1 cellular context compared by ENCODE assay signal in the genomic region with DNA sequence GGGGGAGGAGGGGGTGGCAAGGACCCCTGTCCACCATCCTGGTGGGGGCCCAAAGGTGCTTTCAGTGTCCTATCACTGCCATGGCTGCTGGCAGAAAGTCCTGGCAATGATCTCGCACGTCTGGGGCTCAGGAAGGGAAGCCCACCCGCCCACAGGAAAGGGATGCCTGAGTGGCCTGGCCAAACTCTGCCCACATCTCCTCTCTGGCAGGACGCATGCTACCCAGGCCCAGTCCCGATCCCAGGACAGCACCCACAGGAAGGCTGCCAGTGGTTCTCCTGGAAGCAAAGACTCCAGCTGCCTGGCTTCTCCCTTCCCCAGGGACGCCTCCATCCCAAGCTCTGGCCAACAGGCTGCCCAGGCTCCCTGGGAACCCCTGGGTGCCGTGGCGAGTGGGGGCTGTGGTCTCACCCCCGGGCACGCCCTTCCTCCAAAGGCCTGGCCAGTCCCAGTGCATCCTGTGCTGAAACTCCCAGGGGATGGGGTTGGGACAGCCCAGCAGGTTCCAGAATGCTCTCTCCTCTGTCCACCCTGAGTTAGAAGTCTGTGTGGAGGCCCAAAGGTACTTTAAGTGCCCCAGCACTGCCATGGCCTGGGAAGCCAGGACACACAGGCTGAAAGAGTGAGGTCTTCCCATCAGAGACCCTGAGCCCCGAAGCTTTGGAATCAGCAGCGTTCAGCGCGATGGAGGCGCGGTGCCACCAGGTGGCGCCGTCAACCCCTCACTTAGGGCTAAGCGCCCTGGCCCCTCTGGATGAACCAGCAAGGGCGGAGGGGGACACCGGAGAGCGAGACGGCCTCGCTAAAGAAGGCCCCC.
TF ChIP-seq lines count a peak whose summit lies in the region.

No MANE protein-coding gene starts in this region.

TF ChIP-seq in HepG2, 621 proteins besides CTCF, POLR2A, EP300 and RAD21 (continued from another document and continues in another):
- TF ChIP-seq, protein P1, sequence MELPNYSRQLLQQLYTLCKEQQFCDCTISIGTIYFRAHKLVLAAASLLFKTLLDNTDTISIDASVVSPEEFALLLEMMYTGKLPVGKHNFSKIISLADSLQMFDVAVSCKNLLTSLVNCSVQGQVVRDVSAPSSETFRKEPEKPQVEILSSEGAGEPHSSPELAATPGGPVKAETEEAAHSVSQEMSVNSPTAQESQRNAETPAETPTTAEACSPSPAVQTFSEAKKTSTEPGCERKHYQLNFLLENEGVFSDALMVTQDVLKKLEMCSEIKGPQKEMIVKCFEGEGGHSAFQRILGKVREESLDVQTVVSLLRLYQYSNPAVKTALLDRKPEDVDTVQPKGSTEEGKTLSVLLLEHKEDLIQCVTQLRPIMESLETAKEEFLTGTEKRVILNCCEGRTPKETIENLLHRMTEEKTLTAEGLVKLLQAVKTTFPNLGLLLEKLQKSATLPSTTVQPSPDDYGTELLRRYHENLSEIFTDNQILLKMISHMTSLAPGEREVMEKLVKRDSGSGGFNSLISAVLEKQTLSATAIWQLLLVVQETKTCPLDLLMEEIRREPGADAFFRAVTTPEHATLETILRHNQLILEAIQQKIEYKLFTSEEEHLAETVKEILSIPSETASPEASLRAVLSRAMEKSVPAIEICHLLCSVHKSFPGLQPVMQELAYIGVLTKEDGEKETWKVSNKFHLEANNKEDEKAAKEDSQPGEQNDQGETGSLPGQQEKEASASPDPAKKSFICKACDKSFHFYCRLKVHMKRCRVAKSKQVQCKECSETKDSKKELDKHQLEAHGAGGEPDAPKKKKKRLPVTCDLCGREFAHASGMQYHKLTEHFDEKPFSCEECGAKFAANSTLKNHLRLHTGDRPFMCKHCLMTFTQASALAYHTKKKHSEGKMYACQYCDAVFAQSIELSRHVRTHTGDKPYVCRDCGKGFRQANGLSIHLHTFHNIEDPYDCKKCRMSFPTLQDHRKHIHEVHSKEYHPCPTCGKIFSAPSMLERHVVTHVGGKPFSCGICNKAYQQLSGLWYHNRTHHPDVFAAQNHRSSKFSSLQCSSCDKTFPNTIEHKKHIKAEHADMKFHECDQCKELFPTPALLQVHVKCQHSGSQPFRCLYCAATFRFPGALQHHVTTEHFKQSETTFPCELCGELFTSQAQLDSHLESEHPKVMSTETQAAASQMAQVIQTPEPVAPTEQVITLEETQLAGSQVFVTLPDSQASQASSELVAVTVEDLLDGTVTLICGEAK (IDR thresholded peaks at IDR 0.05), result no peak
- TF ChIP-seq, protein P1 (CRISPR knock-in tag; IDR thresholded peaks at IDR 0.05), result 0 out of 2 replicates have a peak, but pooled peaks have one; percentile 2
- TF ChIP-seq ZNF484 (CRISPR knock-in tag; IDR thresholded peaks at IDR 0.05; ENCODE audit: borderline replicate concordance, low read depth) (no peak), ZMYM3 (CRISPR knock-in tag; IDR thresholded peaks at IDR 0.05) (0 out of 2 replicates have a peak, but pooled peaks have one; percentile 46), LCORL (IDR thresholded peaks at IDR 0.05) (no peak), LCORL (CRISPR knock-in tag; IDR thresholded peaks at IDR 0.05) (peak; percentile 37; the same call in 1 of the 2 replicates), SNRNP70 (IDR thresholded peaks at IDR 0.05; ENCODE audit: low read depth, low read length) (no peak), MED1 (CRISPR knock-in tag; IDR thresholded peaks at IDR 0.05) (0 out of 2 replicates have a peak, but pooled peaks have one; percentile 18), ZNF616 (CRISPR knock-in tag; IDR thresholded peaks at IDR 0.05; ENCODE audit: low read depth) (no peak), ZBTB38 (CRISPR knock-in tag; IDR thresholded peaks at IDR 0.05) (no peak), ZNF839 (CRISPR knock-in tag; IDR thresholded peaks at IDR 0.05; ENCODE audit: borderline replicate concordance) (no peak), PHF20 (CRISPR knock-in tag; IDR thresholded peaks at IDR 0.05) (no peak), ZNF510 (CRISPR knock-in tag; IDR thresholded peaks at IDR 0.05; ENCODE audit: low read depth) (no peak), KDM5A (IDR thresholded peaks at IDR 0.05; ENCODE audit: borderline replicate concordance, low read length) (no peak), ZSCAN30 (CRISPR knock-in tag; IDR thresholded peaks at IDR 0.05) (no peak), DNMT1 (CRISPR knock-in tag; IDR thresholded peaks at IDR 0.05) (peak; percentile 33; the same call in 1 of the 2 replicates), IKZF4 (CRISPR knock-in tag; IDR thresholded peaks at IDR 0.05; ENCODE audit: borderline replicate concordance, low read depth, not compliant biosample characterization) (no peak), RAD51 (IDR thresholded peaks at IDR 0.05; ENCODE audit: borderline replicate concordance) (no peak), RXRA (CRISPR knock-in tag; IDR thresholded peaks at IDR 0.05) (peak; percentile 46), MEIS2 (CRISPR knock-in tag; IDR thresholded peaks at IDR 0.05) (no peak), PRPF4 (IDR thresholded peaks at IDR 0.05; ENCODE audit: low read depth, low read length, poor library complexity, severe bottlenecking) (no peak), HCFC1 (IDR thresholded peaks at IDR 0.05; ENCODE audit: low read depth, low read length) (no peak), ASH2L (IDR thresholded peaks at IDR 0.05; ENCODE audit: insufficient read length, low read depth, low read length) (no peak), ZNF547 (CRISPR knock-in tag; IDR thresholded peaks at IDR 0.05) (0 out of 2 replicates have a peak, but pooled peaks have one; percentile 31), ZFP1 (CRISPR knock-in tag; IDR thresholded peaks at IDR 0.05) (no peak), ZFY (CRISPR knock-in tag; IDR thresholded peaks at IDR 0.05) (no peak; the same call in 1 of the 2 replicates), SRSF1 (optimal IDR thresholded peaks at IDR 0.05; ENCODE audit: low read depth, low read length) (no peak), MAFK (conservative IDR thresholded peaks at IDR 0.05 in 1 of 2, IDR thresholded peaks at IDR 0.05 in 1 of 2; ENCODE audit: low read length in 2 of 2) (no peak), ZFX (CRISPR knock-in tag; IDR thresholded peaks at IDR 0.05; ENCODE audit: low read depth) (peak; percentile 3; the same call in 1 of the 2 replicates), ZNF660 (CRISPR knock-in tag; IDR thresholded peaks at IDR 0.05; ENCODE audit: borderline replicate concordance, low read depth) (no peak), KLF6 (CRISPR knock-in tag; IDR thresholded peaks at IDR 0.05) (no peak), TEAD3 (CRISPR knock-in tag; optimal IDR thresholded peaks at IDR 0.05; ENCODE audit: borderline replicate concordance) (peak; percentile 57), ZNF441 (CRISPR knock-in tag; IDR thresholded peaks at IDR 0.05; ENCODE audit: borderline replicate concordance) (no peak), RCOR2 (CRISPR knock-in tag; IDR thresholded peaks at IDR 0.05) (no peak), SOX5 (CRISPR knock-in tag; IDR thresholded peaks at IDR 0.05; ENCODE audit: borderline replicate concordance) (no peak), TSC22D2 (CRISPR knock-in tag; IDR thresholded peaks at IDR 0.05; ENCODE audit: borderline replicate concordance) (no peak; the same call in 1 of the 2 replicates)
- TF ChIP-seq, protein P2, sequence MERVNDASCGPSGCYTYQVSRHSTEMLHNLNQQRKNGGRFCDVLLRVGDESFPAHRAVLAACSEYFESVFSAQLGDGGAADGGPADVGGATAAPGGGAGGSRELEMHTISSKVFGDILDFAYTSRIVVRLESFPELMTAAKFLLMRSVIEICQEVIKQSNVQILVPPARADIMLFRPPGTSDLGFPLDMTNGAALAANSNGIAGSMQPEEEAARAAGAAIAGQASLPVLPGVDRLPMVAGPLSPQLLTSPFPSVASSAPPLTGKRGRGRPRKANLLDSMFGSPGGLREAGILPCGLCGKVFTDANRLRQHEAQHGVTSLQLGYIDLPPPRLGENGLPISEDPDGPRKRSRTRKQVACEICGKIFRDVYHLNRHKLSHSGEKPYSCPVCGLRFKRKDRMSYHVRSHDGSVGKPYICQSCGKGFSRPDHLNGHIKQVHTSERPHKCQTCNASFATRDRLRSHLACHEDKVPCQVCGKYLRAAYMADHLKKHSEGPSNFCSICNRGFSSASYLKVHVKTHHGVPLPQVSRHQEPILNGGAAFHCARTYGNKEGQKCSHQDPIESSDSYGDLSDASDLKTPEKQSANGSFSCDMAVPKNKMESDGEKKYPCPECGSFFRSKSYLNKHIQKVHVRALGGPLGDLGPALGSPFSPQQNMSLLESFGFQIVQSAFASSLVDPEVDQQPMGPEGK (CRISPR knock-in tag; IDR thresholded peaks at IDR 0.05), result peak; percentile 49
- TF ChIP-seq, protein P3, sequence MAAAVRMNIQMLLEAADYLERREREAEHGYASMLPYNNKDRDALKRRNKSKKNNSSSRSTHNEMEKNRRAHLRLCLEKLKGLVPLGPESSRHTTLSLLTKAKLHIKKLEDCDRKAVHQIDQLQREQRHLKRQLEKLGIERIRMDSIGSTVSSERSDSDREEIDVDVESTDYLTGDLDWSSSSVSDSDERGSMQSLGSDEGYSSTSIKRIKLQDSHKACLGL (CRISPR knock-in tag; IDR thresholded peaks at IDR 0.05), result no peak
- TF ChIP-seq, protein P4, sequence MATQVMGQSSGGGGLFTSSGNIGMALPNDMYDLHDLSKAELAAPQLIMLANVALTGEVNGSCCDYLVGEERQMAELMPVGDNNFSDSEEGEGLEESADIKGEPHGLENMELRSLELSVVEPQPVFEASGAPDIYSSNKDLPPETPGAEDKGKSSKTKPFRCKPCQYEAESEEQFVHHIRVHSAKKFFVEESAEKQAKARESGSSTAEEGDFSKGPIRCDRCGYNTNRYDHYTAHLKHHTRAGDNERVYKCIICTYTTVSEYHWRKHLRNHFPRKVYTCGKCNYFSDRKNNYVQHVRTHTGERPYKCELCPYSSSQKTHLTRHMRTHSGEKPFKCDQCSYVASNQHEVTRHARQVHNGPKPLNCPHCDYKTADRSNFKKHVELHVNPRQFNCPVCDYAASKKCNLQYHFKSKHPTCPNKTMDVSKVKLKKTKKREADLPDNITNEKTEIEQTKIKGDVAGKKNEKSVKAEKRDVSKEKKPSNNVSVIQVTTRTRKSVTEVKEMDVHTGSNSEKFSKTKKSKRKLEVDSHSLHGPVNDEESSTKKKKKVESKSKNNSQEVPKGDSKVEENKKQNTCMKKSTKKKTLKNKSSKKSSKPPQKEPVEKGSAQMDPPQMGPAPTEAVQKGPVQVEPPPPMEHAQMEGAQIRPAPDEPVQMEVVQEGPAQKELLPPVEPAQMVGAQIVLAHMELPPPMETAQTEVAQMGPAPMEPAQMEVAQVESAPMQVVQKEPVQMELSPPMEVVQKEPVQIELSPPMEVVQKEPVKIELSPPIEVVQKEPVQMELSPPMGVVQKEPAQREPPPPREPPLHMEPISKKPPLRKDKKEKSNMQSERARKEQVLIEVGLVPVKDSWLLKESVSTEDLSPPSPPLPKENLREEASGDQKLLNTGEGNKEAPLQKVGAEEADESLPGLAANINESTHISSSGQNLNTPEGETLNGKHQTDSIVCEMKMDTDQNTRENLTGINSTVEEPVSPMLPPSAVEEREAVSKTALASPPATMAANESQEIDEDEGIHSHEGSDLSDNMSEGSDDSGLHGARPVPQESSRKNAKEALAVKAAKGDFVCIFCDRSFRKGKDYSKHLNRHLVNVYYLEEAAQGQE (IDR thresholded peaks at IDR 0.05; ENCODE audit: borderline replicate concordance in 1 of 2, low read depth in 1 of 2, low read length in 2 of 2), result no peak
- TF ChIP-seq, protein P5, sequence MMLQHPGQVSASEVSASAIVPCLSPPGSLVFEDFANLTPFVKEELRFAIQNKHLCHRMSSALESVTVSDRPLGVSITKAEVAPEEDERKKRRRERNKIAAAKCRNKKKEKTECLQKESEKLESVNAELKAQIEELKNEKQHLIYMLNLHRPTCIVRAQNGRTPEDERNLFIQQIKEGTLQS (CRISPR knock-in tag; IDR thresholded peaks at IDR 0.05), result no peak
- TF ChIP-seq, protein P6, sequence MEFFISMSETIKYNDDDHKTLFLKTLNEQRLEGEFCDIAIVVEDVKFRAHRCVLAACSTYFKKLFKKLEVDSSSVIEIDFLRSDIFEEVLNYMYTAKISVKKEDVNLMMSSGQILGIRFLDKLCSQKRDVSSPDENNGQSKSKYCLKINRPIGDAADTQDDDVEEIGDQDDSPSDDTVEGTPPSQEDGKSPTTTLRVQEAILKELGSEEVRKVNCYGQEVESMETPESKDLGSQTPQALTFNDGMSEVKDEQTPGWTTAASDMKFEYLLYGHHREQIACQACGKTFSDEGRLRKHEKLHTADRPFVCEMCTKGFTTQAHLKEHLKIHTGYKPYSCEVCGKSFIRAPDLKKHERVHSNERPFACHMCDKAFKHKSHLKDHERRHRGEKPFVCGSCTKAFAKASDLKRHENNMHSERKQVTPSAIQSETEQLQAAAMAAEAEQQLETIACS (CRISPR knock-in tag; IDR thresholded peaks at IDR 0.05), result no peak
- TF ChIP-seq, protein P7, sequence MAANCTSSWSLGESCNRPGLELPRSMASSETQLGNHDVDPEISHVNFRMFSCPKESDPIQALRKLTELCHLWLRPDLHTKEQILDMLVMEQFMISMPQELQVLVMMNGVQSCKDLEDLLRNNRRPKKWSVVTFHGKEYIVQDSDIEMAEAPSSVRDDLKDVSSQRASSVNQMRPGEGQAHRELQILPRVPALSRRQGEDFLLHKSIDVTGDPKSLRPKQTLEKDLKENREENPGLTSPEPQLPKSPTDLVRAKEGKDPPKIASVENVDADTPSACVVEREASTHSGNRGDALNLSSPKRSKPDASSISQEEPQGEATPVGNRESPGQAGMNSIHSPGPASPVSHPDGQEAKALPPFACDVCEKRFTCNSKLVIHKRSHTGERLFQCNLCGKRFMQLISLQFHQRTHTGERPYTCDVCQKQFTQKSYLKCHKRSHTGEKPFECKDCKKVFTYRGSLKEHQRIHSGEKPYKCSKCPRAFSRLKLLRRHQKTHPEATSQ (CRISPR knock-in tag; IDR thresholded peaks at IDR 0.05; ENCODE audit: borderline replicate concordance), result no peak
